In genomic region chr10:76632158-76633051, GRCh38 we compare ENCODE assay signal across 8 cellular contexts.
DNase-seq lines count a peak whose midpoint lies in the region; ATAC-seq lines count a peak whose summit lies in the region.

No MANE protein-coding gene starts in this region.

- H3K36me3 ChIP-seq in HUES6 (ENCODE audit: control insufficient read depth, insufficient read depth, low read length) (no peaks in the 10 kb centered on the region), SJCRH30 (no peaks in the 10 kb centered on the region), iPS-18a (ENCODE audit: control insufficient read depth, low read depth, low read length) (no peaks in the 10 kb centered on the region)

- H3K27me3 ChIP-seq in HUES6 (ENCODE audit: control insufficient read depth, insufficient read depth, low read length) (no peaks in the 10 kb centered on the region), SJCRH30 (no peaks in the 10 kb centered on the region), iPS-18a (ENCODE audit: control insufficient read depth, insufficient read depth, low read length) (no peaks in the 10 kb centered on the region)

- ATAC-seq in HG03139 (IDR thresholded peaks at IDR 0.05; ENCODE audit: unreplicated experiment): no peak

- H3K27ac ChIP-seq in HUES6 (ENCODE audit: low read depth, low read length) (no peak overlapping the region), SJCRH30 (no peak overlapping the region), iPS-18a (ENCODE audit: low read length) (no peak overlapping the region)

- H3K9ac ChIP-seq in HUES6 (ENCODE audit: low read length): no peak overlapping the region
- no peak overlapping the region for H3K9ac ChIP-seq in iPS-18a (ENCODE audit: low read length)

- H3K4me1 ChIP-seq in HUES6 (ENCODE audit: control insufficient read depth, insufficient read depth, low read length): no peaks in the 10 kb centered on the region; the same call in 1 of the 2 replicates
- H3K4me1 ChIP-seq in SJCRH30: no peaks in the 10 kb centered on the region
- peaks cover 9% of the 10 kb centered on the region for H3K4me1 ChIP-seq in iPS-18a (ENCODE audit: control insufficient read depth, low read depth, low read length)

- H3K9me3 ChIP-seq in HUES6 (ENCODE audit: control insufficient read depth, insufficient read depth, low read depth, low read length): no peaks in the 10 kb centered on the region
- no peaks in the 10 kb centered on the region for H3K9me3 ChIP-seq in SJCRH30 (replicated peaks)
- no peaks in the 10 kb centered on the region for H3K9me3 ChIP-seq in iPS-18a (ENCODE audit: control insufficient read depth, low read depth, low read length)

- DNase-seq in COLO668 (lab: John Stamatoyannopoulos, UW; ENCODE audit: unreplicated experiment) (peak; percentile 23), SJCRH30 (peak; percentile 3 to 5), cerebellar nuclear complex (lab: John Stamatoyannopoulos, UW) (no peak), RKO (ENCODE audit: low spot score) (no peak), KBM-7 (no peak)

- peak overlapping the region; percentile 50 for H3K4me3 ChIP-seq in HUES6 (ENCODE audit: low read depth, low read length)
- no peak overlapping the region for H3K4me3 ChIP-seq in SJCRH30
- peak overlapping the region; percentile 46 for H3K4me3 ChIP-seq in iPS-18a (ENCODE audit: low read length)

- in situ Hi-C loops in KBM-7 (cut with MboI; ENCODE audit: low pct_unique_long_range_greater_than_20kb, low sequenced_read_pairs): no loop called here

Comparison
In these comparisons a context has a peak if more than half of its experiments do, and no peak if none do; other contexts are left out.
1. DNase-seq: peak in COLO668 (single experiment) and SJCRH30 (2 of 2); none in cerebellar nuclear complex (0 of 2), RKO (single experiment) and KBM-7 (single experiment).